ENCODE assay signal across 10 cellular contexts in genomic region chr2:240558229-240558885, GRCh38. TPM values are rescaled to one million over a fixed set of nuclear protein-coding genes. Genes with fewer than 3 reads are reported as not detected.
A peak's percentile ranks its signal among the peaks of the same experiment; 100 is the strongest.
DNase-seq lines count a peak whose midpoint lies in the region; ATAC-seq and TF ChIP-seq lines count a peak whose summit lies in the region.
"Had no signal": no experiment of that assay in that cellular context is flagged by ENCODE, and none has a peak within 500 bp of the region (broad histone marks: within the 10 kb centered on the region; RNA-seq: fewer than 3 reads in every experiment).

No MANE protein-coding gene starts in this region.

- peaks cover 56% of the 10 kb centered on the region for H3K4me1 Mint-ChIP-seq in activated naive CD4-positive, alpha-beta T cell treated with anti-CD3 and anti-CD28 coated beads, Interleukin-2, amount 10 ng/mL, durations not matched to agents 7 days and 5 days
- peaks cover 55% of the 10 kb centered on the region for H3K4me1 Mint-ChIP-seq in activated naive CD8-positive, alpha-beta T cell (ENCODE audit: low read depth)

- peak overlapping the region; percentile 80 for H3K4me3 Mint-ChIP-seq in activated naive CD4-positive, alpha-beta T cell treated with anti-CD3 and anti-CD28 coated beads, Interleukin-2, amount 10 ng/mL, durations not matched to agents 7 days and 5 days
- peak overlapping the region; percentile 93 for H3K4me3 Mint-ChIP-seq in activated naive CD8-positive, alpha-beta T cell

- no peak for TF ChIP-seq CTCF in testis (IDR thresholded peaks at IDR 0.05)

- H3K36me3 ChIP-seq in iPS-20b (ENCODE audit: insufficient read depth, low read depth, low read length) (no peaks in the 10 kb centered on the region), testis (ENCODE audit: low read depth, missing control alignments) (no peaks in the 10 kb centered on the region)

- H3K36me3 Mint-ChIP-seq in activated naive CD4-positive, alpha-beta T cell treated with anti-CD3 and anti-CD28 coated beads, Interleukin-2, amount 10 ng/mL, durations not matched to agents 7 days and 5 days: peaks cover 46% of the 10 kb centered on the region
- peaks cover 9% of the 10 kb centered on the region for H3K36me3 Mint-ChIP-seq in activated naive CD8-positive, alpha-beta T cell

- no peak overlapping the region for H3K27ac Mint-ChIP-seq in activated naive CD4-positive, alpha-beta T cell treated with anti-CD3 and anti-CD28 coated beads, Interleukin-2, amount 10 ng/mL, durations not matched to agents 7 days and 5 days
- peak overlapping the region; percentile 95 for H3K27ac Mint-ChIP-seq in activated naive CD8-positive, alpha-beta T cell

- ATAC-seq in GM19397 (IDR thresholded peaks at IDR 0.05; ENCODE audit: unreplicated experiment) (no peak), HG03139 (IDR thresholded peaks at IDR 0.05; ENCODE audit: unreplicated experiment) (no peak)

- no peaks in the 10 kb centered on the region for H3K27me3 Mint-ChIP-seq in activated naive CD4-positive, alpha-beta T cell treated with anti-CD3 and anti-CD28 coated beads, Interleukin-2, amount 10 ng/mL, durations not matched to agents 7 days and 5 days
- no peaks in the 10 kb centered on the region for H3K27me3 Mint-ChIP-seq in activated naive CD8-positive, alpha-beta T cell

- no peaks in the 10 kb centered on the region for H3K9me3 Mint-ChIP-seq in activated naive CD4-positive, alpha-beta T cell treated with anti-CD3 and anti-CD28 coated beads, Interleukin-2, amount 10 ng/mL, durations not matched to agents 7 days and 5 days
- no peaks in the 10 kb centered on the region for H3K9me3 Mint-ChIP-seq in activated naive CD8-positive, alpha-beta T cell (ENCODE audit: low read depth)

- H3K27me3 ChIP-seq in iPS-20b (ENCODE audit: insufficient read depth, low read length) (peaks cover 36% of the 10 kb centered on the region), testis (no peaks in the 10 kb centered on the region)

- no peak overlapping the region for H3K27ac ChIP-seq in iPS-20b (ENCODE audit: low read length)
- peak overlapping the region in 1 of 2 donors; percentile 59 for H3K27ac ChIP-seq in testis

- H3K9ac ChIP-seq in iPS-20b (ENCODE audit: low read depth, low read length): peak overlapping the region; percentile 37; the same call in 1 of the 2 replicates

- intact Hi-C loops in testis (cut with DNase I; ENCODE audit: low total_unique reads): no loop called here

- H3K9me3 ChIP-seq in iPS-20b (ENCODE audit: insufficient read depth, low read depth, low read length) (no peaks in the 10 kb centered on the region), testis (no peaks in the 10 kb centered on the region)

- no peak for TF ChIP-seq POLR2A in testis (IDR thresholded peaks at IDR 0.05)

- H3K4me3 ChIP-seq in iPS-20b (ENCODE audit: low read length): peak overlapping the region; percentile 59
- peak overlapping the region; percentile 51 to 57 for H3K4me3 ChIP-seq in testis

- 46 to 76% methylated on average over 18 to 20 of the region's 20 CpGs for WGBS in testis, 2 donors

- CTCF ChIA-PET in activated naive CD4-positive, alpha-beta T cell treated with anti-CD3 and anti-CD28 coated beads, Interleukin-2, amount 10 ng/mL, durations not matched to agents 7 days and 5 days (lab: Charles Lee): interaction anchor here (1.2 kb wide), 1 partner anchor 44 kb away, joined by 3 read pairs; no protein-coding TSS in a partner anchor

- DNase-seq in activated naive CD4-positive, alpha-beta T cell treated with anti-CD3 and anti-CD28 coated beads, Interleukin-2, amount 10 ng/mL, durations not matched to agents 7 days and 5 days: peak; percentile 18
- no peak for DNase-seq in activated naive CD4-positive, alpha-beta T cell (lab: John Stamatoyannopoulos, UW)
- no peak for DNase-seq in testis
- DNase-seq in activated CD4-positive, CD25-positive, alpha-beta regulatory T cell (lab: John Stamatoyannopoulos, UW): no peak
- DNase-seq: GOT3, NCI-H2171 had no signal

- peaks cover 8% of the 10 kb centered on the region; the same call in 1 of the 2 replicates for H3K4me1 ChIP-seq in iPS-20b (ENCODE audit: insufficient read depth, low read length)
- peaks cover 41% of the 10 kb centered on the region for H3K4me1 ChIP-seq in testis

RNA-seq across cellular contexts. Expression of gene ANKMY1, which starts 0.6 kb away (rescaled TPM):
- 10 to 100 TPM; 57.3 to 75.7 TPM for total RNA-seq in testis
- polyA plus RNA-seq in testis (ENCODE audit: insufficient read depth, low read depth, low replicate concordance): 92.5 TPM

RNA-seq across cellular contexts. Expression of gene DUSP28, which starts 1.8 kb away (rescaled TPM):
- total RNA-seq in testis: 10 to 100 TPM; 24.7 to 37.6 TPM
- 19.3 TPM for polyA plus RNA-seq in testis (ENCODE audit: insufficient read depth, low read depth, low replicate concordance)

RNA-seq across cellular contexts. Expression of gene RNPEPL1, which starts 9.9 kb away (rescaled TPM):
- total RNA-seq in testis: 10 to 100 TPM; 39.1 to 48.5 TPM
- polyA plus RNA-seq in testis (ENCODE audit: insufficient read depth, low read depth, low replicate concordance): 28.9 TPM

RNA-seq across cellular contexts. Expression of gene CAPN10, which starts 28.2 kb away (rescaled TPM):
- total RNA-seq in testis: 100 to 1,000 TPM in 1 of 2 donors, 10 to 100 TPM in 1; 66.5 to 104 TPM
- 29.8 TPM for polyA plus RNA-seq in testis (ENCODE audit: insufficient read depth, low read depth, low replicate concordance)
